In the genomic region with DNA sequence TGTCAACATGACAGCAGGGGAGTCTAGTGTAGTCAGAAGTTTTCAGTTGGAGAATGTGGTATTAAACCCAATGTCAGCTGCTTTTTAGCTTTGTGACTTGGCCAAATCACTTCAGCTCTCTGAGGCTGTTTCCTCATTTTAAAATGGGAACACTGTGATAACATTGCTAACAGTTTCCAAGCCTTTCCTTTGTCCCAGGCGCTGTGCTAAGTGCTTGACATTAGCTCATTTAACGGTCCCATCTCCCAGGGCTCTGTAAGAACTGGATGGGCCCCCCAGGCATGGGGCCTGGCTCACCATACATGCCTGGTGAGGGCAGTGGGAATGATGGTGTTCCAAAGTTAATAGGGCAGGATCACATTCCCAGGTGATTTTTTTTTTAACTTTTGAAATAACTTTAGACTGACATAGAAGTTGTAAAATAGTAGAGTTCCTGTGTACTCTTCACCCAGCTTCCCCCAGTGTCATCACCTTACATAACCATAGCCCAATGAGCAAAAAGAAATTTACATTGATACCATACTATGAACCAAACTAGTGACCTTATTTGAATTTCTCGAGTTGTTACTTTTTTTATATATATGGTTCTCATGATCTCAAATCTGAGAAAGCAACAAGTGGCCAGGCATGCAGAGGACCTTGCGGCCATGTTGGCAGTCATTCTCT, we compare ENCODE assay signal across 35 cellular contexts. TPM values are rescaled to one million over a fixed set of nuclear protein-coding genes. Genes with fewer than 3 reads are reported as not detected.
DNase-seq lines count a peak whose midpoint lies in the region; ATAC-seq and TF ChIP-seq lines count a peak whose summit lies in the region.
"Had no signal": no experiment of that assay in that cellular context is flagged by ENCODE, and none has a peak within 500 bp of the region (broad histone marks: within the 10 kb centered on the region; RNA-seq: fewer than 3 reads in every experiment).

No MANE protein-coding gene starts in this region.

- H3K36me3 ChIP-seq in heart right ventricle: peaks cover 0 to 35% (median 0%) of the 10 kb centered on the region in 9 donors
- peaks cover 0 to 6% (median 1%) of the 10 kb centered on the region in 4 donors for H3K36me3 ChIP-seq in upper lobe of left lung
- H3K36me3 ChIP-seq: breast epithelium, HAP-1 had no signal

- no peak for TF ChIP-seq CTCF in heart right ventricle (IDR thresholded peaks at IDR 0.05)
- no peak for TF ChIP-seq CTCF in progenitor cell of endocrine pancreas (IDR thresholded peaks at IDR 0.05; ENCODE audit: unreplicated experiment)
- no peak for TF ChIP-seq CTCF in upper lobe of left lung (IDR thresholded peaks at IDR 0.05)

- WGBS in heart right ventricle, 2 donors: 69 to 73% methylated on average over 4 of the region's 4 CpGs
- WGBS in upper lobe of left lung, 2 donors: 72 to 73% methylated on average over 4 of the region's 4 CpGs

- peak overlapping the region; percentile 73 for H3K27ac Mint-ChIP-seq in progenitor cell of endocrine pancreas
- H3K27ac Mint-ChIP-seq: activated CD4-positive, alpha-beta T cell treated with anti-CD3 and anti-CD28 coated beads for 36 hours; activated CD8-positive, alpha-beta T cell treated with anti-CD3 and anti-CD28 coated beads for 36 hours; activated T-helper 17 cell treated with anti-CD3 and anti-CD28 coated beads, Interleukin-2, amount 50 U/mL, for 72 hours; CD4-positive, CD25-positive, alpha-beta regulatory T cell; naive thymus-derived CD8-positive, alpha-beta T cell had no signal

- no peaks in the 10 kb centered on the region for H3K9me3 Mint-ChIP-seq in progenitor cell of endocrine pancreas (ENCODE audit: low read depth)
- H3K9me3 Mint-ChIP-seq: activated T-helper 17 cell treated with anti-CD3 and anti-CD28 coated beads, Interleukin-2, amount 50 U/mL, for 72 hours; CD4-positive, CD25-positive, alpha-beta regulatory T cell; naive thymus-derived CD8-positive, alpha-beta T cell had no signal

- H3K4me3 ChIP-seq in heart right ventricle (no peak overlapping the region), upper lobe of left lung (no peak overlapping the region)
- H3K4me3 ChIP-seq: A549, breast epithelium, HAP-1, SJSA1, skin epidermis had no signal

- H3K36me3 Mint-ChIP-seq in progenitor cell of endocrine pancreas (ENCODE audit: insufficient read depth): no peaks in the 10 kb centered on the region
- H3K36me3 Mint-ChIP-seq: CD4-positive, CD25-positive, alpha-beta regulatory T cell; naive thymus-derived CD8-positive, alpha-beta T cell had no signal

- peaks cover 6% of the 10 kb centered on the region for H3K4me1 Mint-ChIP-seq in progenitor cell of endocrine pancreas (ENCODE audit: low read depth)
- H3K4me1 Mint-ChIP-seq: activated CD4-positive, alpha-beta T cell treated with anti-CD3 and anti-CD28 coated beads for 36 hours; activated T-helper 17 cell treated with anti-CD3 and anti-CD28 coated beads, Interleukin-2, amount 50 U/mL, for 72 hours; CD4-positive, CD25-positive, alpha-beta regulatory T cell had no signal

- no peak for TF ChIP-seq EP300 in upper lobe of left lung (IDR thresholded peaks at IDR 0.05)

- H3K27me3 Mint-ChIP-seq in progenitor cell of endocrine pancreas: peaks cover 5% of the 10 kb centered on the region

- intact Hi-C loops in heart right ventricle (cut with DNase I): loop anchor here in 4 of 10 donors (5.0 to 10.0 kb wide), 4 partner anchors 37 to 225 kb away; partner anchors contain the start of gene PARP16 (in 1 of the 4)

- peak in 4 of 8 donors; percentile 11 to 58 (median 18) for ATAC-seq in heart right ventricle
- ATAC-seq in upper lobe of left lung (ENCODE audit: low FRiP score in 2 of 2): no peak
- ATAC-seq in HG03565 (IDR thresholded peaks at IDR 0.05; ENCODE audit: unreplicated experiment): no peak
- no peak for ATAC-seq in HG03095 (IDR thresholded peaks at IDR 0.05; ENCODE audit: unreplicated experiment)
- ATAC-seq in GM19351 (IDR thresholded peaks at IDR 0.05; ENCODE audit: unreplicated experiment): no peak
- ATAC-seq: A549; activated CD4-positive, alpha-beta T cell treated with anti-CD3 and anti-CD28 coated beads for 36 hours; activated CD8-positive, alpha-beta T cell treated with anti-CD3 and anti-CD28 coated beads for 36 hours; activated T-helper 17 cell treated with anti-CD3 and anti-CD28 coated beads, Interleukin-2, amount 50 U/mL, for 72 hours; naive thymus-derived CD8-positive, alpha-beta T cell had no signal

- DNase-seq in caudate nucleus (lab: John Stamatoyannopoulos, UW) (no peak), heart right ventricle (no peak), progenitor cell of endocrine pancreas (ENCODE audit: low spot score, unreplicated experiment) (no peak), upper lobe of left lung (no peak), HPDE6-E6E7 (ENCODE audit: extremely low spot score) (no peak)
- DNase-seq: activated CD4-positive, alpha-beta T cell treated with anti-CD3 and anti-CD28 coated beads for 36 hours; activated CD8-positive, alpha-beta T cell treated with anti-CD3 and anti-CD28 coated beads for 36 hours; activated naive CD4-positive, alpha-beta T cell treated with anti-CD3 and anti-CD28 coated beads, Interleukin-2, amount 50 U/mL, for 16 hours; Calu3; CD4-positive, CD25-positive, alpha-beta regulatory T cell; DMS79; effector memory CD4-positive, alpha-beta T cell; glutamatergic neuron; IMR-90; naive thymus-derived CD8-positive, alpha-beta T cell; NCI-H1048; NCI-H1694; NCI-H82; stimulated activated naive CD4-positive, alpha-beta T cell; T-helper 9 cell had no signal

- TF ChIP-seq POLR2A in upper lobe of left lung (IDR thresholded peaks at IDR 0.05): no peak

- no peaks in the 10 kb centered on the region for H3K9me3 ChIP-seq in heart right ventricle
- H3K9me3 ChIP-seq in upper lobe of left lung: no peaks in the 10 kb centered on the region
- H3K9me3 ChIP-seq: A549, breast epithelium, HAP-1, SJSA1 had no signal

- peaks cover 0 to 5% (median 0%) of the 10 kb centered on the region in 7 donors for H3K27me3 ChIP-seq in heart right ventricle
- no peaks in the 10 kb centered on the region for H3K27me3 ChIP-seq in upper lobe of left lung
- H3K27me3 ChIP-seq: breast epithelium, SJSA1 had no signal

- no peak overlapping the region for H3K4me3 Mint-ChIP-seq in progenitor cell of endocrine pancreas (ENCODE audit: low read depth)
- H3K4me3 Mint-ChIP-seq: activated CD4-positive, alpha-beta T cell treated with anti-CD3 and anti-CD28 coated beads for 36 hours; activated CD8-positive, alpha-beta T cell treated with anti-CD3 and anti-CD28 coated beads for 36 hours; activated T-helper 17 cell treated with anti-CD3 and anti-CD28 coated beads, Interleukin-2, amount 50 U/mL, for 72 hours; CD4-positive, CD25-positive, alpha-beta regulatory T cell; naive thymus-derived CD8-positive, alpha-beta T cell had no signal

- H3K4me1 ChIP-seq in heart right ventricle: peaks cover 9 to 83% (median 36%) of the 10 kb centered on the region in 9 donors
- peaks cover 0 to 6% (median 4%) of the 10 kb centered on the region in 4 donors for H3K4me1 ChIP-seq in upper lobe of left lung
- H3K4me1 ChIP-seq: breast epithelium, HAP-1 had no signal

- H3K27ac ChIP-seq in caudate nucleus (ENCODE audit: low read depth, low read length) (peak overlapping the region; percentile 71), heart right ventricle (peak overlapping the region in 7 of 10 donors; percentile 31 to 61 (median 45)), upper lobe of left lung (peak overlapping the region in 3 of 4 donors; percentile 47 to 64 (median 62))
- H3K27ac ChIP-seq: SJSA1 had no signal

RNA-seq across cellular contexts. Expression of gene RASL12, which starts 7.7 kb away (rescaled TPM):
- total RNA-seq in heart right ventricle: 10 to 100 TPM in 7 of 10 donors, 1 to 10 TPM in 3; 4.4 to 20.1 (median 11.8) TPM
- polyA plus RNA-seq in heart right ventricle: 10 to 100 TPM; 13.1 to 18.7 TPM
- 0.38 and 0.40 TPM in 2 replicates for total RNA-seq in progenitor cell of endocrine pancreas
- total RNA-seq in upper lobe of left lung: 10 to 100 TPM; 12.8 to 49.9 (median 24.9) TPM
- total RNA-seq: activated CD4-positive, alpha-beta T cell treated with anti-CD3 and anti-CD28 coated beads for 36 hours; activated CD8-positive, alpha-beta T cell treated with anti-CD3 and anti-CD28 coated beads for 36 hours; activated T-helper 17 cell treated with anti-CD3 and anti-CD28 coated beads, Interleukin-2, amount 50 U/mL, for 72 hours; CD4-positive, CD25-positive, alpha-beta regulatory T cell; epithelial cell of proximal tubule; mononuclear cell; naive thymus-derived CD8-positive, alpha-beta T cell; pulmonary artery endothelial cell had no signal
- polyA plus RNA-seq: CD4-positive, CD25-positive, alpha-beta regulatory T cell; naive thymus-derived CD8-positive, alpha-beta T cell had no signal

RNA-seq across cellular contexts. Expression of gene SLC51B, which starts 14.9 kb away (rescaled TPM):
- total RNA-seq in heart right ventricle: not detected
- polyA plus RNA-seq in heart right ventricle: under 1 TPM in 1 of 2 donors, not detected in 1; 0.43 TPM
- not detected in 2 replicates for total RNA-seq in progenitor cell of endocrine pancreas
- 1 to 10 TPM in 3 of 6 donors, under 1 TPM in 1, not detected in 2; 0.69 to 6.6 (median 4.4) TPM for total RNA-seq in upper lobe of left lung
- total RNA-seq: activated CD4-positive, alpha-beta T cell treated with anti-CD3 and anti-CD28 coated beads for 36 hours; activated CD8-positive, alpha-beta T cell treated with anti-CD3 and anti-CD28 coated beads for 36 hours; activated T-helper 17 cell treated with anti-CD3 and anti-CD28 coated beads, Interleukin-2, amount 50 U/mL, for 72 hours; breast epithelium; Calu3; CD4-positive, CD25-positive, alpha-beta regulatory T cell; epithelial cell of proximal tubule; IMR-90; naive thymus-derived CD8-positive, alpha-beta T cell; pulmonary artery endothelial cell; RPMI7951 had no signal
- polyA plus RNA-seq: CD4-positive, CD25-positive, alpha-beta regulatory T cell; IMR-90; naive thymus-derived CD8-positive, alpha-beta T cell had no signal

RNA-seq across cellular contexts. Expression of gene KBTBD13, which starts 16.5 kb away (rescaled TPM):
- total RNA-seq in heart right ventricle: 10 to 100 TPM in 3 of 10 donors, 1 to 10 TPM in 7; 4.1 to 20.5 (median 4.6) TPM
- 1 to 10 TPM in 1 of 2 donors, under 1 TPM in 1; 0.84 to 7.8 TPM for polyA plus RNA-seq in heart right ventricle
- total RNA-seq in progenitor cell of endocrine pancreas: not detected in 2 replicates
- not detected for total RNA-seq in upper lobe of left lung
- total RNA-seq: activated CD4-positive, alpha-beta T cell treated with anti-CD3 and anti-CD28 coated beads for 36 hours; activated CD8-positive, alpha-beta T cell treated with anti-CD3 and anti-CD28 coated beads for 36 hours; activated T-helper 17 cell treated with anti-CD3 and anti-CD28 coated beads, Interleukin-2, amount 50 U/mL, for 72 hours; Calu3; CD4-positive, CD25-positive, alpha-beta regulatory T cell; epithelial cell of proximal tubule; IMR-90; lower leg skin; naive thymus-derived CD8-positive, alpha-beta T cell; NCI-H460; pulmonary artery endothelial cell; RPMI7951; SJSA1 had no signal
- polyA plus RNA-seq: A549; CD4-positive, CD25-positive, alpha-beta regulatory T cell; IMR-90; naive thymus-derived CD8-positive, alpha-beta T cell had no signal

RNA-seq across cellular contexts. Expression of gene MTFMT, which starts 30.6 kb away (rescaled TPM):
- total RNA-seq in heart right ventricle (10 to 100 TPM; 13.5 to 21.9 (median 18.6) TPM), progenitor cell of endocrine pancreas (14.0 and 19.4 TPM in 2 replicates), upper lobe of left lung (10 to 100 TPM; 15.8 to 35.6 (median 25.5) TPM)
- 1 to 10 TPM; 5.5 to 8.0 TPM for polyA plus RNA-seq in heart right ventricle

RNA-seq across cellular contexts. Expression of gene UBAP1L, which starts 54.9 kb away (rescaled TPM):
- total RNA-seq in heart right ventricle (1 to 10 TPM in 9 of 10 donors, under 1 TPM in 1; 0.88 to 2.3 (median 1.6) TPM), progenitor cell of endocrine pancreas (5.8 and 6.2 TPM in 2 replicates), upper lobe of left lung (10 to 100 TPM in 1 of 6 donors, 1 to 10 TPM in 5; 3.3 to 10.5 (median 4.8) TPM)
- polyA plus RNA-seq in heart right ventricle: 1 to 10 TPM in 1 of 2 donors, under 1 TPM in 1; 0.65 to 5.3 TPM
